ENCODE assay signal across 10 cellular contexts in the genomic region with DNA sequence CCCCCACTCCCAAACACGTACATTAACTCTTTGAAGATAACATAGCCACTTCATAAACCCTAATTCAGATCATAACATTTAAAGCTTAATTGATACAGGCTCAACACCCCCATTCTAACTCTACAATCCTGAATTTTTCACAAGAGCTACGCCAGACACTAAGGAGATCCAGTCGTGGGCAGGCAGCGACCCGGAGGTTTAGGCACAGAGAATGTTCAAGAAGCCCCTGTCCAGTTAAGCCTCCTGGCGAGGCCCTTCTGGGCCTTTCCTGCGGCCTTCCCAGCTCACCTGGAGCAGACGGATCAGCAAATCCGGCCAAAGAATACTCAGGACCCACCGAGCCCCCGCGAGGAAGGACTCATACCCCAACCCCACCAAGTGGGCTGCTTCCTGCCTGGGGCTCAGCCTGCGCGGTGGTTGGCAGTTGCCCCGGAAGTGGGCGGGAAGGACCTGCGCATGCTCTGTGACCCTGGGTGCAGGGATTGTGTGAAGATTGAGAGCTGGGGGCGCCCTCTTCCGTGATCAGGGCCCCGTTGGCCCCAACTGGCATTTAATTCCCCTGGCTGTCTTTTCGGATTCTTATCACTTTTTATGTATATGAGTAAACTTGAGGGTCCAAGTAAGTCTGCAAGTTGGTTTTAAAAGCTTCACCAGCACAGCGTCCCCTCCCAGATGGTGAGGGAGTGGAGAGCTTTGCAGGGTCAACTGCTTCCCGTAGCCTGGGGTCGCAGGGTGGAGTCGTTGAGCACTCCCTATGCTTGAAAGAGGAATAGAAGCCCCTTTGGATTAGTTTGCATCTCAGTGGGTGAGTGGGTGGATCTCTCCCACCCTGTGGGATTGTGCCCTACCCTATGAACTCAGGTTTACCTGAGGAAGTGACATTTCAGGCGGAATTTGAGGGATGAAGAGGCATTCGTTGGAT. TPM values are rescaled to one million over a fixed set of nuclear protein-coding genes. Genes with fewer than 3 reads are reported as not detected.
DNase-seq lines count a peak whose midpoint lies in the region; ATAC-seq and TF ChIP-seq lines count a peak whose summit lies in the region.
"Had no signal": no experiment of that assay in that cellular context is flagged by ENCODE, and none has a peak within 500 bp of the region (broad histone marks: within the 10 kb centered on the region; RNA-seq: fewer than 3 reads in every experiment).

A gene (minus strand): TSS at position 415 of the 922 bp plus-strand sequence. CDS start 7,655 bp downstream, outside the sequence.

- peaks cover 7% of the 10 kb centered on the region for H3K27me3 ChIP-seq in gastroesophageal sphincter
- peaks cover 0 to 10% (median 0%) of the 10 kb centered on the region in 3 donors for H3K27me3 ChIP-seq in sigmoid colon

- CTCF ChIA-PET in AG04449 (lab: Yijun Ruan, JAX), result interaction anchor here (0.9 kb wide), 1 partner anchor 11 kb away, joined by 5 read pairs; no protein-coding TSS in a partner anchor

- ATAC-seq in GM19397 (IDR thresholded peaks at IDR 0.05; ENCODE audit: unreplicated experiment) (peak; percentile 100), HG03558 (IDR thresholded peaks at IDR 0.05; ENCODE audit: extremely low read depth, unreplicated experiment) (peak; percentile 98), gastroesophageal sphincter (peak; percentile 39)

- H3K4me3 ChIP-seq in AG04449 (ENCODE audit: low read depth, low read length) (peak within 1 kb of the TSS; percentile 76), gastroesophageal sphincter (peak within 1 kb of the TSS; percentile 32 to 45), sigmoid colon (peak within 1 kb of the TSS; percentile 12 to 61 (median 43))

- DNase-seq in AG04449 (ENCODE audit: low read depth, low spot score), result no peak
- DNase-seq in activated T-helper 1 cell treated with Interleukin-2 at 50 U/mL for 16 hours (ENCODE audit: low read depth), result peak; percentile 26
- DNase-seq in sigmoid colon, result no peak
- DNase-seq in T-helper 9 cell, result no peak
- no peak for DNase-seq in cortex of kidney (lab: John Stamatoyannopoulos, UW)

- H3K27ac ChIP-seq in gastroesophageal sphincter (peak within 1 kb of the TSS in 1 of 4 donors; percentile 51), sigmoid colon (peak within 1 kb of the TSS in 1 of 4 donors; percentile 61)
- H3K27ac ChIP-seq: C4-2B had no signal

- WGBS in gastroesophageal sphincter (ENCODE audit: low coverage in 1 of 2), 2 donors, result 10% methylated on average over 3 of the region's 27 CpGs; no CpG with 5 or more reads in 1 of the 2 donors
- 25 to 81% methylated on average over 27 of the region's 27 CpGs for WGBS in sigmoid colon, 2 donors

- TF ChIP-seq POLR2A in gastroesophageal sphincter (IDR thresholded peaks at IDR 0.05), result no peak
- TF ChIP-seq POLR2A in sigmoid colon (IDR thresholded peaks at IDR 0.05), result no peak

- H3K36me3 ChIP-seq in gastroesophageal sphincter (no peaks in the 10 kb centered on the region), sigmoid colon (no peaks in the 10 kb centered on the region)

- intact Hi-C loops in sigmoid colon (cut with DNase I), result no loop called here

- POLR2A ChIA-PET in AG04449 (lab: Yijun Ruan, JAX), result interaction anchor here (0.6 kb wide), 1 partner anchor 86 kb away, joined by 3 read pairs; no protein-coding TSS in a partner anchor

- H3K4me1 ChIP-seq in gastroesophageal sphincter, result no peaks in the 10 kb centered on the region
- H3K4me1 ChIP-seq in sigmoid colon, result peaks cover 0 to 8% (median 0%) of the 10 kb centered on the region in 4 donors

- H3K9me3 ChIP-seq in gastroesophageal sphincter (no peaks in the 10 kb centered on the region), sigmoid colon (no peaks in the 10 kb centered on the region)

- TF ChIP-seq EP300 in gastroesophageal sphincter (IDR thresholded peaks at IDR 0.05) (no peak), sigmoid colon (IDR thresholded peaks at IDR 0.05) (no peak)

- TF ChIP-seq CTCF in AG04449 (IDR thresholded peaks at IDR 0.05; ENCODE audit: insufficient read depth, low read length, missing control alignments) (peak; percentile 2), gastroesophageal sphincter (IDR thresholded peaks at IDR 0.05) (peak in 1 of 4 experiments; percentile 13), sigmoid colon (IDR thresholded peaks at IDR 0.05) (no peak)

RNA-seq across cellular contexts. Expression of the gene that starts here (rescaled TPM):
- total RNA-seq in gastroesophageal sphincter (under 1 TPM in 3 of 4 donors, not detected in 1; 0.19 to 0.99 (median 0.94) TPM), sigmoid colon (1 to 10 TPM in 2 of 4 donors, under 1 TPM in 2; 0.36 to 2.8 (median 1.0) TPM)
- under 1 TPM in 2 of 3 donors, not detected in 1; 0.46 to 0.70 TPM for polyA plus RNA-seq in sigmoid colon
- polyA plus RNA-seq: neural cell had no signal

Comparison
In these comparisons a context has a peak if more than half of its experiments do, and no peak if none do; other contexts are left out.
1. Peak in ATAC-seq and H3K4me3 ChIP-seq in gastroesophageal sphincter; RNA of the gene not detected or under 1 TPM.
2. ATAC-seq: peak in every context shown above with its lines; median percentile 100 in GM19397; 98 in HG03558; 39 in gastroesophageal sphincter.